Comparison of ENCODE assay signal across 16 cellular contexts in the genomic region with DNA sequence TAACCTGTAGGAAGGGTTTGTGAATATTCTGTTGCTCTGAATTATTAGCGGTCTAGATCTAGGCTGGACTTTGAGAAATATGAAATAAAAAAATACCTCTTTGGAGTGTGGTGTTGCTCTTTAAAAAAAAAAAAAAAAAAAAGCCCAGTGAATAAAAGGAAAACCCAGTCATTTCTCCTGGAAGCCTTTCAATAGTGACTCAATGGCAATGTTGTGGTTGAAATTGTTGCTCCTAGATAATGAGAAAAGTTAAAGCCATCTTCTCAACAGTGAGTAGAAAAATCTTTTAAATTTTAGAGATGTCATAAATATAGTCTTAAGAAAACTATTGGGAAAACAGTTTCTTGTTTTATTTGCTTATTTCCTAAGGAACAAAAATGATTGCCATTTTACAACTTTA.
DNase-seq lines count a peak whose midpoint lies in the region; FAIRE-seq and TF ChIP-seq lines count a peak whose summit lies in the region.
"Had no signal": no experiment of that assay in that cellular context is flagged by ENCODE, and none has a peak within 500 bp of the region (broad histone marks: within the 10 kb centered on the region; RNA-seq: fewer than 3 reads in every experiment).

No MANE protein-coding gene starts in this region.

- POLR2A ChIA-PET in RWPE1 (lab: Yijun Ruan, JAX; ENCODE audit: low non-redundant PET): no interaction called here

- H3K27ac ChIP-seq in SJCRH30 (no peak overlapping the region), RWPE1 (no peak overlapping the region)
- H3K27ac ChIP-seq: C4-2B had no signal

- no peaks in the 10 kb centered on the region for H3K9me3 ChIP-seq in SJCRH30 (replicated peaks)
- H3K9me3 ChIP-seq: tibial nerve had no signal

- no peaks in the 10 kb centered on the region for H3K36me3 ChIP-seq in SJCRH30
- H3K36me3 ChIP-seq: tibial nerve had no signal

- H3K4me3 ChIP-seq in epithelial cell of esophagus (ENCODE audit: low read length) (no peak overlapping the region), SJCRH30 (no peak overlapping the region)
- H3K4me3 ChIP-seq: tibial nerve had no signal

- no peaks in the 10 kb centered on the region for H3K4me1 ChIP-seq in SJCRH30
- H3K4me1 ChIP-seq: tibial nerve had no signal

- TF ChIP-seq CTCF in epithelial cell of esophagus (IDR thresholded peaks at IDR 0.05; ENCODE audit: insufficient read depth, low read depth, low read length, missing control alignments) (no peak), RWPE1 (conservative IDR thresholded peaks at IDR 0.05; ENCODE audit: low read depth) (no peak)

- DNase-seq in EH (ENCODE audit: low read depth) (peak; percentile 85), RKO (ENCODE audit: low spot score) (peak; percentile 10), epithelial cell of esophagus (ENCODE audit: low read depth) (peak; percentile 9), renal cortical epithelial cell (ENCODE audit: low read depth) (peak; percentile 29), SJCRH30 (no peak), RWPE1 (ENCODE audit: low spot score) (no peak), GM19239 (ENCODE audit: insufficient read length, low spot score) (no peak)
- no peak for DNase-seq in activated effector memory CD4-positive, alpha-beta T cell treated with Interleukin-2 at 50 U/mL for 16 hours
- DNase-seq: activated B cell treated with CpG ODN at 0.5 μM for 24 hours; DMS153; naive thymus-derived CD8-positive, alpha-beta T cell; NCI-H1436 treated with DMSO at 0.1 percent for 48 hours; T-helper 17 cell had no signal

- CTCF ChIA-PET in RWPE1 (lab: Yijun Ruan, JAX): interaction anchor here (0.6 kb wide), 1 partner anchor 764 kb away, joined by 3 read pairs; no protein-coding TSS in a partner anchor

- no peak for FAIRE-seq in GM19239 (lab: Jason Lieb, UNC)
- FAIRE-seq: colon had no signal

- H3K27me3 ChIP-seq in SJCRH30: no peaks in the 10 kb centered on the region
- H3K27me3 ChIP-seq: tibial nerve had no signal

Comparison
In these comparisons a context has a peak if more than half of its experiments do, and no peak if none do; other contexts are left out.
1. DNase-seq: peak in EH (single experiment), RKO (single experiment), epithelial cell of esophagus (single experiment) and renal cortical epithelial cell (single experiment); none in SJCRH30 (0 of 2), RWPE1 (single experiment), activated effector memory CD4-positive, alpha-beta T cell treated with Interleukin-2 at 50 U/mL for 16 hours (single experiment) and GM19239 (single experiment).